In genomic region chr14:72925815-72926291, GRCh38 we compare ENCODE assay signal across 8 cellular contexts. TPM values are rescaled to one million over a fixed set of nuclear protein-coding genes. Genes with fewer than 3 reads are reported as not detected.
A peak's percentile ranks its signal among the peaks of the same experiment; 100 is the strongest.
DNase-seq lines count a peak whose midpoint lies in the region; ATAC-seq lines count a peak whose summit lies in the region.

No MANE protein-coding gene starts in this region.

- no peaks in the 10 kb centered on the region for H3K27me3 ChIP-seq in right cardiac atrium (ENCODE audit: control insufficient read depth, insufficient read depth)

- no peaks in the 10 kb centered on the region for H3K9me3 Mint-ChIP-seq in T-helper 2 cell treated with Interferon-gamma antibody and Interleukin-4, amounts not matched to agents 5 μg/mL and 100 μg/mL, for 36 hours
- H3K9me3 Mint-ChIP-seq in stimulated activated memory B cell treated with anti-CD40 and anti-IgM and Interleukin-4, amounts not matched to agents 10 μg/mL and 1 μg/mL and 100 μg/mL, for 72 hours: no peaks in the 10 kb centered on the region

- no peak for DNase-seq in T-helper 2 cell treated with Interferon-gamma antibody and Interleukin-4, amounts not matched to agents 5 μg/mL and 100 μg/mL, for 36 hours (ENCODE audit: low spot score)
- DNase-seq in right cardiac atrium: no peak
- no peak for DNase-seq in amygdala (lab: John Stamatoyannopoulos, UW)
- DNase-seq in cerebellum (ENCODE audit: low spot score): no peak
- no peak for DNase-seq in ecto neural progenitor cell (ENCODE audit: low spot score)

- peak overlapping the region; percentile 65 for H3K4me3 ChIP-seq in right cardiac atrium (ENCODE audit: low read length)

- 5% methylated on average over 33 of the region's 33 CpGs for WGBS in right cardiac atrium

- peak overlapping the region; percentile 42 for H3K27ac ChIP-seq in right cardiac atrium (ENCODE audit: low read length)

- peak overlapping the region; percentile 96 for H3K4me3 Mint-ChIP-seq in T-helper 2 cell treated with Interferon-gamma antibody and Interleukin-4, amounts not matched to agents 5 μg/mL and 100 μg/mL, for 36 hours
- H3K4me3 Mint-ChIP-seq in stimulated activated memory B cell treated with anti-CD40 and anti-IgM and Interleukin-4, amounts not matched to agents 10 μg/mL and 1 μg/mL and 100 μg/mL, for 72 hours: peak overlapping the region; percentile 95

- peak; percentile 15 for ATAC-seq in GM18508 (IDR thresholded peaks at IDR 0.05; ENCODE audit: insufficient read depth, unreplicated experiment)
- peak; percentile 18 for ATAC-seq in HG02798 (IDR thresholded peaks at IDR 0.05; ENCODE audit: poor library complexity, unreplicated experiment)
- ATAC-seq in right cardiac atrium: peak; percentile 32 to 56
- ATAC-seq in stimulated activated memory B cell treated with anti-CD40 and anti-IgM and Interleukin-4, amounts not matched to agents 10 μg/mL and 1 μg/mL and 100 μg/mL, for 72 hours: no peak

- peaks cover 21% of the 10 kb centered on the region for H3K27me3 Mint-ChIP-seq in T-helper 2 cell treated with Interferon-gamma antibody and Interleukin-4, amounts not matched to agents 5 μg/mL and 100 μg/mL, for 36 hours (ENCODE audit: low read depth)
- no peaks in the 10 kb centered on the region for H3K27me3 Mint-ChIP-seq in stimulated activated memory B cell treated with anti-CD40 and anti-IgM and Interleukin-4, amounts not matched to agents 10 μg/mL and 1 μg/mL and 100 μg/mL, for 72 hours

- H3K27ac Mint-ChIP-seq in T-helper 2 cell treated with Interferon-gamma antibody and Interleukin-4, amounts not matched to agents 5 μg/mL and 100 μg/mL, for 36 hours: peak overlapping the region; percentile 95
- H3K27ac Mint-ChIP-seq in stimulated activated memory B cell treated with anti-CD40 and anti-IgM and Interleukin-4, amounts not matched to agents 10 μg/mL and 1 μg/mL and 100 μg/mL, for 72 hours: peak overlapping the region; percentile 89

- no peaks in the 10 kb centered on the region for H3K4me1 ChIP-seq in right cardiac atrium (ENCODE audit: control insufficient read depth, insufficient read depth, low read length)

- peaks cover 5% of the 10 kb centered on the region for H3K4me1 Mint-ChIP-seq in T-helper 2 cell treated with Interferon-gamma antibody and Interleukin-4, amounts not matched to agents 5 μg/mL and 100 μg/mL, for 36 hours (ENCODE audit: low read depth)
- peaks cover 7% of the 10 kb centered on the region for H3K4me1 Mint-ChIP-seq in stimulated activated memory B cell treated with anti-CD40 and anti-IgM and Interleukin-4, amounts not matched to agents 10 μg/mL and 1 μg/mL and 100 μg/mL, for 72 hours

- no peaks in the 10 kb centered on the region for H3K9me3 ChIP-seq in right cardiac atrium (ENCODE audit: control insufficient read depth, low read length)

- peaks cover 2% of the 10 kb centered on the region for H3K36me3 Mint-ChIP-seq in T-helper 2 cell treated with Interferon-gamma antibody and Interleukin-4, amounts not matched to agents 5 μg/mL and 100 μg/mL, for 36 hours (ENCODE audit: low read depth)
- H3K36me3 Mint-ChIP-seq in stimulated activated memory B cell treated with anti-CD40 and anti-IgM and Interleukin-4, amounts not matched to agents 10 μg/mL and 1 μg/mL and 100 μg/mL, for 72 hours: no peaks in the 10 kb centered on the region

- intact Hi-C loops in right cardiac atrium (cut with DNase I): no loop called here

RNA-seq across cellular contexts. Expression of gene DCAF4, which starts 0.4 kb away (rescaled TPM):
- total RNA-seq in right cardiac atrium (1 to 10 TPM; 6.7 to 7.4 (median 7.0) TPM), cerebellum (10.2 TPM)
- 2.9 TPM for polyA plus RNA-seq in right cardiac atrium

RNA-seq across cellular contexts. Expression of gene DPF3, which starts 32.0 kb away (rescaled TPM):
- 10 to 100 TPM; 23.5 to 33.0 (median 26.4) TPM for total RNA-seq in right cardiac atrium
- polyA plus RNA-seq in right cardiac atrium: 16.5 TPM
- 60.9 TPM for total RNA-seq in cerebellum
